In genomic region chrY:2935606-2936521, GRCh38 we compare ENCODE assay signal across 9 cellular contexts. TPM values are rescaled to one million over a fixed set of nuclear protein-coding genes. Genes with fewer than 3 reads are reported as not detected.
DNase-seq lines count a peak whose midpoint lies in the region; ATAC-seq, FAIRE-seq and TF ChIP-seq lines count a peak whose summit lies in the region.
"Had no signal": no experiment of that assay in that cellular context is flagged by ENCODE, and none has a peak within 500 bp of the region (broad histone marks: within the 10 kb centered on the region; RNA-seq: fewer than 3 reads in every experiment).

No MANE protein-coding gene starts in this region.

- peak overlapping the region; percentile 98 for H3K27ac Mint-ChIP-seq in activated CD4-positive, alpha-beta T cell treated with anti-CD3 and anti-CD28 coated beads, Interleukin-2, amount 10 ng/mL, durations not matched to agents 24 days and 14 days

- H3K9ac ChIP-seq in SK-N-SH = no peak overlapping the region

- no peak overlapping the region for H2AFZ ChIP-seq in SK-N-SH (ENCODE audit: low read depth)

- no peaks in the 10 kb centered on the region for H3K79me2 ChIP-seq in SK-N-SH (ENCODE audit: insufficient read depth)

- H3K9me3 ChIP-seq in SK-N-SH = no peaks in the 10 kb centered on the region

- peak; percentile 83 for ATAC-seq in foreskin keratinocyte

- TF ChIP-seq RAD21 in SK-N-SH (IDR thresholded peaks at IDR 0.05; ENCODE audit: low read length) = no peak

- no CpG with 5 or more reads among the region's 74 CpGs for WGBS in SK-N-SH (ENCODE audit: low lambda C conversion rate)

- H3K4me1 ChIP-seq in foreskin keratinocyte (peaks cover 19% of the 10 kb centered on the region), SK-N-SH (ENCODE audit: control insufficient read depth in 1 of 2, insufficient read depth in 2 of 2, low read depth in 1 of 2, low read length in 1 of 2) (no peaks in the 10 kb centered on the region)

- CTCF ChIA-PET in SK-N-SH (lab: Yijun Ruan, JAX) = no interaction called here

- POLR2A ChIA-PET in SK-N-SH (lab: Yijun Ruan, JAX) = no interaction called here

- H3K4me3 ChIP-seq in SK-N-SH (ENCODE audit: low read depth in 2 of 2, low read length in 1 of 2) = no peak overlapping the region

- H3K36me3 Mint-ChIP-seq in activated CD4-positive, alpha-beta T cell treated with anti-CD3 and anti-CD28 coated beads, Interleukin-2, amount 10 ng/mL, durations not matched to agents 24 days and 14 days (ENCODE audit: low read depth) = peaks cover 24% of the 10 kb centered on the region

- TF ChIP-seq CTCF in foreskin keratinocyte (conservative IDR thresholded peaks at IDR 0.05) (no peak), SK-N-SH (IDR thresholded peaks at IDR 0.05) (no peak)

- FAIRE-seq in GM18507 (lab: Jason Lieb, UNC) = peak; percentile 88

- H3K4me3 Mint-ChIP-seq in activated CD4-positive, alpha-beta T cell treated with anti-CD3 and anti-CD28 coated beads, Interleukin-2, amount 10 ng/mL, durations not matched to agents 24 days and 14 days = peak overlapping the region; percentile 82

- no peaks in the 10 kb centered on the region for H3K27me3 Mint-ChIP-seq in activated CD4-positive, alpha-beta T cell treated with anti-CD3 and anti-CD28 coated beads, Interleukin-2, amount 10 ng/mL, durations not matched to agents 24 days and 14 days

- no peaks in the 10 kb centered on the region for H3K27me3 ChIP-seq in foreskin keratinocyte
- H3K27me3 ChIP-seq in SK-N-SH (ENCODE audit: insufficient read depth) = no peaks in the 10 kb centered on the region

- H3K27ac ChIP-seq in foreskin keratinocyte (peak overlapping the region; percentile 95), SK-N-SH (ENCODE audit: low read depth in 2 of 2, low read length in 1 of 2) (no peak overlapping the region)

- intact Hi-C loops in activated CD4-positive, alpha-beta T cell treated with anti-CD3 and anti-CD28 coated beads, Interleukin-2, amount 10 ng/mL, durations not matched to agents 24 days and 14 days (cut with micrococcal nuclease) = loop anchor here (2.0 kb wide), 2 partner anchors 75 to 95 kb away; partner anchors contain the start of gene RPS4Y1

- no peaks in the 10 kb centered on the region for H3K9me2 ChIP-seq in SK-N-SH

- no peaks in the 10 kb centered on the region for H3K9me3 Mint-ChIP-seq in activated CD4-positive, alpha-beta T cell treated with anti-CD3 and anti-CD28 coated beads, Interleukin-2, amount 10 ng/mL, durations not matched to agents 24 days and 14 days

- no peaks in the 10 kb centered on the region for H3F3A ChIP-seq in SK-N-SH (replicated peaks; ENCODE audit: insufficient read depth)

- peaks cover 18% of the 10 kb centered on the region for H3K4me1 Mint-ChIP-seq in activated CD4-positive, alpha-beta T cell treated with anti-CD3 and anti-CD28 coated beads, Interleukin-2, amount 10 ng/mL, durations not matched to agents 24 days and 14 days

- DNase-seq in GM18507 (ENCODE audit: extremely low spot score, insufficient read length, low read depth) (no peak), HS-5 (ENCODE audit: low read depth) (peak; percentile 58), foreskin keratinocyte (peak; percentile 67 to 82), SK-N-SH (no peak), DMS 273 (lab: John Stamatoyannopoulos, UW; ENCODE audit: unreplicated experiment) (no peak), DMS53 treated with DMSO at 0.1 percent for 48 hours (lab: John Stamatoyannopoulos, UW; ENCODE audit: unreplicated experiment) (no peak)
- DNase-seq in activated CD4-positive, alpha-beta T cell treated with anti-CD3 and anti-CD28 coated beads, Interleukin-2, amount 10 ng/mL, durations not matched to agents 24 days and 14 days = peak; percentile 95
- DNase-seq in stimulated activated CD4-positive, alpha-beta T cell treated with anti-CD3 and anti-CD28 coated beads, Interleukin-12 subunit alpha, Interleukin-12 subunit beta, amount 100 ng/mL, for 48 hours (ENCODE audit: low read depth in 2 of 3, low spot score in 1 of 3) = peak in 2 of 3 donors; percentile 79

- H3K36me3 ChIP-seq in SK-N-SH (replicated peaks in 1 of 2; ENCODE audit: control insufficient read depth in 1 of 2, insufficient read depth in 2 of 2, low read length in 1 of 2) = no peaks in the 10 kb centered on the region

- no peaks in the 10 kb centered on the region for H4K20me1 ChIP-seq in SK-N-SH (ENCODE audit: insufficient read depth)

- no peak overlapping the region for H3K4me2 ChIP-seq in SK-N-SH

- TF ChIP-seq EP300 in SK-N-SH (IDR thresholded peaks at IDR 0.05; ENCODE audit: borderline replicate concordance in 1 of 2, low read depth in 1 of 2, low read length in 1 of 2) = no peak

TF ChIP-seq in SK-N-SH, 30 proteins besides CTCF, POLR2A, EP300 and RAD21:
- TF ChIP-seq USF2 (IDR thresholded peaks at IDR 0.05; ENCODE audit: borderline replicate concordance, low read depth, low read length) (no peak), ZBTB33 (IDR thresholded peaks at IDR 0.05; ENCODE audit: borderline replicate concordance, low read depth) (no peak), TCF12 (IDR thresholded peaks at IDR 0.05) (no peak), IRF3 (IDR thresholded peaks at IDR 0.05; ENCODE audit: low read depth, low read length) (no peak), JUND (IDR thresholded peaks at IDR 0.05) (no peak), RFX5 (IDR thresholded peaks at IDR 0.05; ENCODE audit: low read length) (no peak), YY1 (IDR thresholded peaks at IDR 0.05; ENCODE audit: low read depth) (no peak), CHD2 (IDR thresholded peaks at IDR 0.05; ENCODE audit: low read length, partially characterized antibody) (no peak), TAF1 (IDR thresholded peaks at IDR 0.05; ENCODE audit: borderline replicate concordance, low read depth, low read length) (no peak), FOSL2 (IDR thresholded peaks at IDR 0.05; ENCODE audit: borderline replicate concordance, low read depth) (no peak), GATA2 (CRISPR knock-in tag; IDR thresholded peaks at IDR 0.05) (no peak), SIN3A (IDR thresholded peaks at IDR 0.05; ENCODE audit: borderline replicate concordance, low read depth, low read length) (no peak)

RNA-seq across cellular contexts. Expression of gene ZFY, which starts 0.7 kb away (rescaled TPM):
- total RNA-seq in activated CD4-positive, alpha-beta T cell treated with anti-CD3 and anti-CD28 coated beads, Interleukin-2, amount 10 ng/mL, durations not matched to agents 24 days and 14 days = 15.9 and 18.4 TPM in 2 replicates
- total RNA-seq in foreskin keratinocyte = 8.1 and 8.5 TPM in 2 replicates
- 1.1 and 1.3 TPM in 2 replicates for polyA plus RNA-seq in foreskin keratinocyte
- not detected in 2 replicates for polyA plus RNA-seq in SK-N-SH (2012; rRNA removed)
- not detected in 2 replicates for polyA plus RNA-seq in SK-N-SH (2012; cell fraction: cytosol; rRNA removed)
- not detected in 2 replicates for polyA plus RNA-seq in SK-N-SH (2012; cell fraction: nucleus; rRNA removed)
- total RNA-seq: RPMI7951 had no signal

Comparison
In these comparisons a context has a peak if more than half of its experiments do, and no peak if none do; other contexts are left out.
1. DNase-seq: peak in HS-5 (single experiment), activated CD4-positive, alpha-beta T cell treated with anti-CD3 and anti-CD28 coated beads, Interleukin-2, amount 10 ng/mL, durations not matched to agents 24 days and 14 days (single experiment), foreskin keratinocyte (2 of 2) and stimulated activated CD4-positive, alpha-beta T cell treated with anti-CD3 and anti-CD28 coated beads, Interleukin-12 subunit alpha, Interleukin-12 subunit beta, amount 100 ng/mL, for 48 hours (2 of 3); none in GM18507 (single experiment), SK-N-SH (single experiment), DMS 273 (single experiment) and DMS53 treated with DMSO at 0.1 percent for 48 hours (single experiment).